In genomic region chr19:4260605-4261191, GRCh38 we compare ENCODE assay signal across 1 cellular context.
TF ChIP-seq lines count a peak whose summit lies in the region.

No MANE protein-coding gene starts in this region.

TF ChIP-seq in GM12878, 131 proteins besides CTCF, POLR2A, EP300 and RAD21:
- TF ChIP-seq YY1 (IDR thresholded peaks at IDR 0.05; ENCODE audit: low read depth, low read length) (no peak), SPI1 (IDR thresholded peaks at IDR 0.05; ENCODE audit: borderline replicate concordance, insufficient read depth, low read depth, low read length) (peak; percentile 70; the same call in 1 of the 2 replicates)
